ENCODE assay signal across 8 cellular contexts in the genomic region with DNA sequence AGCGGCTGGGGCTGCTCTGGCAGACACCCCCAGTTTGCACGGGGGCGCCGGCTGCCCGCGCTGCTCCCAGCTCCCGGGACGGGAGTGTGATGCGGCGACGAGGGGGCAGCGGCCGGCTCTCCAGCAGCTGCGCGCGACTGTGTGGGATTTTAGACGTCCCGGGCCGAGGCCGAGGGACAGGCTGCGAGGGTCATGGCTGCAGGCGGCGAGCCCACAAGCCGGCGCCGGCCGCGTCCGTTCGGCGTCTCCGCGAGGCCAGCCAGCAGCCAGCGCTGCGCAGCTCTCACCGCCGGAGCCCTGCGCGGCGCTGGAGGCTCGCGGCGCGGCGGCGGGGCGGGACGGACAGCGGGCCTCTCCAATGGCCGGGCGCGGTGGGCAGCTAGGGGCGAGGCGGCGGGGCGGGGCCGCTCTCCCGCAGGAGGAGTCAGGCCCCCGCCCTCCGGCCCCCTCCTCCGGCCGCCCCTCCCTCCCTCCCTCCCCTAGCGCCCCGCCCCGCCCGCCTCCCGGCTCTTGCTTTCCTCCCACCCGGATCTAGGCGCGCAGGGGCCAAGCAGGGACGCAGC. TPM values are rescaled to one million over a fixed set of nuclear protein-coding genes. Genes with fewer than 3 reads are reported as not detected.
DNase-seq lines count a peak whose midpoint lies in the region; ATAC-seq and TF ChIP-seq lines count a peak whose summit lies in the region.

A gene (minus strand): TSS at position 285 of the 563 bp plus-strand sequence. CDS start 310 bp downstream, outside the sequence.

- ATAC-seq in GM18861 (IDR thresholded peaks at IDR 0.05; ENCODE audit: unreplicated experiment): peak; percentile 87
- peak; percentile 95 for ATAC-seq in HG03045 (IDR thresholded peaks at IDR 0.05; ENCODE audit: unreplicated experiment)
- peak; percentile 89 for ATAC-seq in left lobe of liver

- H3K36me3 ChIP-seq in WERI-Rb-1: no peaks in the 10 kb centered on the region

- no peaks in the 10 kb centered on the region for H3K27me3 ChIP-seq in WERI-Rb-1 (ENCODE audit: insufficient read depth, low read depth, severe bottlenecking)

- peak within 1 kb of the TSS; percentile 76 for H3K27ac ChIP-seq in WERI-Rb-1

- peak within 1 kb of the TSS; percentile 96 for H3K4me3 ChIP-seq in WERI-Rb-1 (ENCODE audit: low read depth, low read length)

- DNase-seq in AG20443 (ENCODE audit: low spot score) (peak; percentile 99), NCI-H2107 treated with DMSO at 0.1 percent for 48 hours (lab: John Stamatoyannopoulos, UW; ENCODE audit: unreplicated experiment) (peak; percentile 65), WERI-Rb-1 (peak; percentile 90), dermis blood vessel endothelial cell (peak; percentile 93), left lobe of liver (ENCODE audit: low spot score) (peak; percentile 94)
- DNase-seq in stimulated activated CD4-positive, alpha-beta T cell treated with anti-CD3 and anti-CD28 coated beads, Interleukin-4, amount 100 ng/mL, for 1 hour: peak; percentile 39

- TF ChIP-seq CTCF in WERI-Rb-1 (IDR thresholded peaks at IDR 0.05; ENCODE audit: low read depth, low read length): no peak

- H3K9me3 ChIP-seq in WERI-Rb-1 (ENCODE audit: severe bottlenecking): no peaks in the 10 kb centered on the region

RNA-seq across cellular contexts. Expression of the gene that starts here (rescaled TPM):
- total RNA-seq in dermis blood vessel endothelial cell (185 and 214 TPM in 2 replicates), left lobe of liver (15.8 TPM)

Comparison
In these comparisons a context has a peak if more than half of its experiments do, and no peak if none do; other contexts are left out.
1. Peak in every context shown above with its lines: DNase-seq, ATAC-seq, H3K4me3 ChIP-seq and H3K27ac ChIP-seq.
2. RNA of the gene that starts here (total RNA-seq): 185 to 214 TPM in dermis blood vessel endothelial cell; 15.8 TPM in left lobe of liver (single experiment); every median in the first group is over 10 times any median in the second.
3. DNase-seq: peak in every context shown above with its lines; median percentile 99 in AG20443; 94 in left lobe of liver; 93 in dermis blood vessel endothelial cell; 90 in WERI-Rb-1; 65 in NCI-H2107 treated with DMSO at 0.1 percent for 48 hours; 39 in stimulated activated CD4-positive, alpha-beta T cell treated with anti-CD3 and anti-CD28 coated beads, Interleukin-4, amount 100 ng/mL, for 1 hour.